ENCODE assay signal across 16 cellular contexts in the genomic region with DNA sequence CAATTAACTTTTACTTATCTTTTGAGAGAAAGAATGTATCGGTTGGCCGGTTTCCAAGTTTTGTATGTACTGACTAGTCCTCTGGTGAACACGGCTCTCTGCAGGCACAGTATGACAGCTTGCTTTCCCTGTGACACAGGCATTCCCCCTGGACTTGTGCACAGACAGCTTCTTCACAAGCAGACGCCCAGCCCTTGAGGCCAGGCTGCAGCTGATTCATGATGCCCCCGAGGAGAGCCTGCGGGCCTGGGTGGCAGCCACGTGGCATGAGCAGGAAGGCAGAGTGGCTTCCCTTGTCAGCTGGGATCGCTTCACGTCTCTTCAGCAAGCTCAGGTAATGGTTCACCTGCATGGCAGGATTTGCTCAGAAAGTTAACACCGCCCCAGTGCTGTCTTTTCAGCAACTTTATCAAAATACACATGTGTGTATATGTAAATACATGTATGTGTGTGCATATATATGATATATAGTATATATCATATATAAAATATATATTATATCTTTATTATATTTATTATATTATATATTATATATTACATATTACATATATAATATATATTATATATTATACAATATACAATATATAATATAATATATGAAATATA. TPM values are rescaled to one million over a fixed set of nuclear protein-coding genes. Genes with fewer than 3 reads are reported as not detected.
DNase-seq lines count a peak whose midpoint lies in the region; ATAC-seq, FAIRE-seq and TF ChIP-seq lines count a peak whose summit lies in the region.
"Had no signal": no experiment of that assay in that cellular context is flagged by ENCODE, and none has a peak within 500 bp of the region (broad histone marks: within the 10 kb centered on the region; RNA-seq: fewer than 3 reads in every experiment).

No MANE protein-coding gene starts in this region.

- FAIRE-seq in keratinocyte (lab: Jason Lieb, UNC): no peak
- FAIRE-seq: GM12878 had no signal

- in situ Hi-C loops in KBM-7 (cut with MboI; ENCODE audit: low pct_unique_long_range_greater_than_20kb, low sequenced_read_pairs): no loop called here

- peaks cover 22 to 63% (median 33%) of the 10 kb centered on the region in 11 experiments; a peak in 21 of 22 replicates for H3K36me3 ChIP-seq in BLaER1 treated with 17β-estradiol and CSF1 and Interleukin-3, amounts not matched to agents 10 nM and 100 nM
- H3K36me3 ChIP-seq in keratinocyte (ENCODE audit: control insufficient read depth in 2 of 2, extremely low read depth in 1 of 2, insufficient read depth in 2 of 2, low read length in 2 of 2) (peaks cover 28 to 33% of the 10 kb centered on the region in 2 experiments), gastroesophageal sphincter (peaks cover 0 to 80% of the 10 kb centered on the region in 2 donors)

- no peaks in the 10 kb centered on the region for H3K79me2 ChIP-seq in keratinocyte (ENCODE audit: control insufficient read depth, insufficient read depth, low read length)

- H4K20me1 ChIP-seq in BLaER1 treated with 17β-estradiol and CSF1 and Interleukin-3, amounts not matched to agents 10 nM and 100 nM: peaks cover 0 to 3% (median 0%) of the 10 kb centered on the region in 11 experiments; a peak in 3 of 22 replicates
- H4K20me1 ChIP-seq in keratinocyte (ENCODE audit: control insufficient read depth, extremely low read depth, insufficient read depth, low read length): no peaks in the 10 kb centered on the region

- no peak for TF ChIP-seq EP300 in gastroesophageal sphincter (IDR thresholded peaks at IDR 0.05)

- TF ChIP-seq POLR2A in gastroesophageal sphincter (IDR thresholded peaks at IDR 0.05): no peak

- H3K9ac ChIP-seq in BLaER1 treated with 17β-estradiol and CSF1 and Interleukin-3, amounts not matched to agents 10 nM and 100 nM: no peak overlapping the region; a peak in 1 of 22 replicates
- no peak overlapping the region for H3K9ac ChIP-seq in keratinocyte (ENCODE audit: control insufficient read depth, extremely low read depth, insufficient read depth, low read length)
- H3K9ac ChIP-seq: SK-N-SH had no signal

- H3K27me3 ChIP-seq in BLaER1 treated with 17β-estradiol and CSF1 and Interleukin-3, amounts not matched to agents 10 nM and 100 nM: no peaks in the 10 kb centered on the region
- no peaks in the 10 kb centered on the region for H3K27me3 ChIP-seq in keratinocyte (ENCODE audit: control insufficient read depth, extremely low read depth, insufficient read depth, low read length)
- no peaks in the 10 kb centered on the region for H3K27me3 ChIP-seq in gastroesophageal sphincter

- ATAC-seq in gastroesophageal sphincter: no peak
- ATAC-seq: activated CD8-positive, alpha-beta T cell treated with anti-CD3 and anti-CD28 coated beads, Interleukin-2, amount 10 ng/mL, durations not matched to agents 7 days and 5 days; esophagus mucosa; GM12878; mucosa of descending colon; PC-3 had no signal

- H3K4me1 ChIP-seq in BLaER1 treated with 17β-estradiol and CSF1 and Interleukin-3, amounts not matched to agents 10 nM and 100 nM: peaks cover 15 to 69% (median 60%) of the 10 kb centered on the region in 10 experiments
- H3K4me1 ChIP-seq in keratinocyte (ENCODE audit: control insufficient read depth, extremely low read depth, insufficient read depth, low read length): peaks cover 12% of the 10 kb centered on the region
- no peaks in the 10 kb centered on the region for H3K4me1 ChIP-seq in gastroesophageal sphincter

- no peaks in the 10 kb centered on the region for H3K9me1 ChIP-seq in keratinocyte (ENCODE audit: control insufficient read depth, extremely low read depth, insufficient read depth, low read length)

- TF ChIP-seq CTCF in keratinocyte (optimal IDR thresholded peaks at IDR 0.05 in 1 of 3, IDR thresholded peaks at IDR 0.05 in 1 of 3, conservative IDR thresholded peaks at IDR 0.05 in 1 of 3; ENCODE audit: extremely low read depth in 1 of 3, insufficient read depth in 2 of 3, low read length in 3 of 3) (no peak), gastroesophageal sphincter (IDR thresholded peaks at IDR 0.05) (no peak)

- no peak overlapping the region for H3K27ac ChIP-seq in BLaER1 treated with 17β-estradiol and CSF1 and Interleukin-3, amounts not matched to agents 10 nM and 100 nM
- H3K27ac ChIP-seq in keratinocyte (ENCODE audit: control insufficient read depth, insufficient read depth, low read length) (peak overlapping the region; percentile 16), gastroesophageal sphincter (no peak overlapping the region)
- H3K27ac ChIP-seq: coronary artery had no signal

- H3K4me2 ChIP-seq in BLaER1 treated with 17β-estradiol and CSF1 and Interleukin-3, amounts not matched to agents 10 nM and 100 nM: peak overlapping the region in 6 of 11 experiments; percentile 14 to 97 (median 84); a peak in 11 of 22 replicates
- no peak overlapping the region for H3K4me2 ChIP-seq in keratinocyte (ENCODE audit: control insufficient read depth, extremely low read depth, insufficient read depth, low read depth, low read length)
- H3K4me2 ChIP-seq: SK-N-SH had no signal

- WGBS in gastroesophageal sphincter (ENCODE audit: low coverage in 1 of 2), 2 donors: 62 to 70% methylated on average over 4 to 6 of the region's 10 CpGs

- H3K4me3 ChIP-seq in BLaER1 treated with 17β-estradiol and CSF1 and Interleukin-3, amounts not matched to agents 10 nM and 100 nM: no peak overlapping the region
- no peak overlapping the region for H3K4me3 ChIP-seq in keratinocyte (ENCODE audit: control insufficient read depth in 2 of 3, extremely low read depth in 1 of 3, insufficient read depth in 2 of 3, low read depth in 1 of 3, low read length in 3 of 3)
- no peak overlapping the region for H3K4me3 ChIP-seq in gastroesophageal sphincter
- H3K4me3 ChIP-seq: coronary artery, GM12878, mucosa of descending colon had no signal

- H3K9me3 ChIP-seq in BLaER1 treated with 17β-estradiol and CSF1 and Interleukin-3, amounts not matched to agents 10 nM and 100 nM (replicated peaks in 1 of 11): no peaks in the 10 kb centered on the region
- H3K9me3 ChIP-seq in keratinocyte (ENCODE audit: control insufficient read depth, low read depth, low read length) (no peaks in the 10 kb centered on the region), gastroesophageal sphincter (no peaks in the 10 kb centered on the region)
- H3K9me3 ChIP-seq: mucosa of descending colon, SK-N-SH had no signal

- DNase-seq in KBM-7: peak; percentile 14
- DNase-seq in NCI-H69 (lab: John Stamatoyannopoulos, UW): peak; percentile 62
- DNase-seq in keratinocyte (ENCODE audit: low read depth, low spot score): no peak
- no peak for DNase-seq in activated CD8-positive, alpha-beta memory T cell treated with anti-CD3 and anti-CD28 coated beads, Interleukin-2, amount 50 U/mL, for 4 hours
- DNase-seq in NOMO-1 (lab: John Stamatoyannopoulos, UW; ENCODE audit: unreplicated experiment in 2 of 2): no peak
- DNase-seq in MV-4-11 (lab: John Stamatoyannopoulos, UW): no peak
- DNase-seq: activated CD8-positive, alpha-beta T cell treated with anti-CD3 and anti-CD28 coated beads, Interleukin-2, amount 10 ng/mL, durations not matched to agents 7 days and 5 days; amygdala; mucosa of descending colon; PC-3; SK-N-SH had no signal

- no peak overlapping the region for H2AFZ ChIP-seq in keratinocyte (ENCODE audit: control insufficient read depth, low read length)

- dilution Hi-C loops in keratinocyte (cut with MboI; ENCODE audit: extremely low pct_ligation_motif_present, low sequenced_read_pairs): no loop called here

RNA-seq across cellular contexts. Expression of gene FAN1, which starts 25.5 kb away (rescaled TPM):
- 9.7 to 17.2 TPM (median 16.6 TPM) in 3 replicates for polyA plus RNA-seq in keratinocyte
- 7.9 TPM for polyA plus RNA-seq in keratinocyte (2011; ENCODE audit: low read depth)
- polyA plus RNA-seq in keratinocyte (2011; cell fraction: cytosol; rRNA removed): 6.9 and 12.3 TPM in 2 replicates
- polyA plus RNA-seq in keratinocyte (2011; cell fraction: nucleus; rRNA removed): 30.7 and 33.9 TPM in 2 replicates
- polyA plus RNA-seq in keratinocyte (2012; ENCODE audit: low replicate concordance): 8.4 and 10.9 TPM in 2 replicates
- 9.2 to 12.9 TPM (median 9.8 TPM) in 3 replicates for polyA minus RNA-seq in keratinocyte
- 10.7 TPM for polyA minus RNA-seq in keratinocyte (2011; cell fraction: cytosol; rRNA and poly(A)+ RNA removed)
- polyA minus RNA-seq in keratinocyte (2011; cell fraction: nucleus; rRNA and poly(A)+ RNA removed): 9.7 and 21.3 TPM in 2 replicates
- total RNA-seq in gastroesophageal sphincter: 10 to 100 TPM; 16.8 to 23.0 (median 22.1) TPM

Comparison
In these comparisons a context has a peak if more than half of its experiments do, and no peak if none do; other contexts are left out.
1. DNase-seq: peak in KBM-7 (single experiment) and NCI-H69 (single experiment); none in keratinocyte (single experiment), activated CD8-positive, alpha-beta memory T cell treated with anti-CD3 and anti-CD28 coated beads, Interleukin-2, amount 50 U/mL, for 4 hours (single experiment), NOMO-1 (0 of 2) and MV-4-11 (single experiment).